17 cellular contexts compared by ENCODE assay signal in the genomic region with DNA sequence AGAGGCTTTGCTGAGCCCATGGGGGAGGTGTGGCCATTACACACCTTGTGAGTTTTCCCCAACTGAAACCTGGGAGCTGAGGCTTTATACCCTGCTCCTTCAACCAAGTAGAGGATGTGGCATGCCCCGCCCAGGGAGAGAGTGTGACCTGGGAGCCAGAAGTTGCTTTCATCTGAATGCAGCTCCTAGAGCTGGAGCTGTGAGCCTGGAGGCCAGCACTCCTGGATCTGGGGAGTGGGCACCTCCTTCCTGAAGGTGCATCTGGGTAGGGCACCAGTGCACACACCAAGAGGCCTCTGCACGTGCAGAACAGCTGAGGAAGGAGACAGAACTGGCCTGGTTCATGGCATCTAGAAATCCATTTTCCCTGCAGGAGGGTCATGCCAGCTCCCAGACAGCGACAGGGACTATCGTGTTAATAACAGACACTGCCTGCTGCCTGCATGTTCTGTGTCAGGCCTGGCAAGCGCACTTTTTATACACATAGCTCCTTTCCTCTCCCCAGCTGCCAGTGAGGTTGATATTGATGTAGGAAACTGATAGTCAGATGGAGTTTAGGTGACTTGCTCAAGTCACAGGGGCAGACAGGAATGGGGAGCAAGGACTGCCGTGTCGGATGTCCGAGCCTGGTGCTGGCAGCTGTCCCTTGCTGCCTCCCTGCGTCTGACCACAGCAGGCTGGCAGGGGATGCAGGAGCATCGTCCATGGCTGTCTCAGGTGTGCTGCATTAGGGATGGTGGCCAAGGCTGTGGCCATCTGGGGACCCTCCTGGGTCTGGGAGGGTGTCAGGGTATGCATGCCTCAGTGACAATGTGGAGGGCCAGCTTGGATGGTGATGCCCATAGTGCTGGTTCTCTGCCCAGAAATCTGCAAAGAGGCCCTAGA.
DNase-seq lines count a peak whose midpoint lies in the region; ATAC-seq and TF ChIP-seq lines count a peak whose summit lies in the region.
"Had no signal": no experiment of that assay in that cellular context is flagged by ENCODE, and none has a peak within 500 bp of the region (broad histone marks: within the 10 kb centered on the region; RNA-seq: fewer than 3 reads in every experiment).

No MANE protein-coding gene starts in this region.

- TF ChIP-seq POLR2A in vagina (IDR thresholded peaks at IDR 0.05): no peak

- no peaks in the 10 kb centered on the region for H3K4me1 Mint-ChIP-seq in activated CD4-positive, alpha-beta T cell treated with anti-CD3 and anti-CD28 coated beads for 36 hours
- H3K4me1 Mint-ChIP-seq: CD14-positive monocyte had no signal

- H3K79me2 ChIP-seq in osteoblast (ENCODE audit: insufficient read depth, low read length): no peaks in the 10 kb centered on the region

- no peaks in the 10 kb centered on the region for H3K9me3 Mint-ChIP-seq in activated CD4-positive, alpha-beta T cell treated with anti-CD3 and anti-CD28 coated beads for 36 hours (ENCODE audit: low read depth)

- H3K4me3 ChIP-seq in coronary artery (no peak overlapping the region), osteoblast (ENCODE audit: insufficient read depth, low read length) (no peak overlapping the region), vagina (no peak overlapping the region)
- H3K4me3 ChIP-seq: A549, BLaER1, HAP-1 had no signal

- CTCF ChIA-PET in activated CD4-positive, alpha-beta T cell treated with anti-CD3 and anti-CD28 coated beads for 36 hours (lab: Charles Lee): interaction anchor here (0.5 kb wide), 1 partner anchor 115 kb away, joined by 3 read pairs; no protein-coding TSS in a partner anchor

- H3K4me1 ChIP-seq in osteoblast (ENCODE audit: insufficient read depth, low read length): peaks cover 19% of the 10 kb centered on the region
- H3K4me1 ChIP-seq in vagina: peaks cover 12% of the 10 kb centered on the region
- H3K4me1 ChIP-seq: A549, BLaER1, HAP-1 had no signal

- intact Hi-C loops in vagina (cut with DNase I): no loop called here
- intact Hi-C loops in activated CD4-positive, alpha-beta T cell treated with anti-CD3 and anti-CD28 coated beads for 36 hours (cut with DNase I, micrococcal nuclease): no loop called here

- H3K27ac ChIP-seq in coronary artery (no peak overlapping the region), osteoblast (ENCODE audit: low read depth, low read length) (no peak overlapping the region), vagina (no peak overlapping the region)
- H3K27ac ChIP-seq: 22Rv1, A549, BLaER1, HL-60 had no signal

- POLR2A ChIA-PET in activated CD4-positive, alpha-beta T cell treated with anti-CD3 and anti-CD28 coated beads for 36 hours (lab: Charles Lee): interaction anchor here (0.6 kb wide), 1 partner anchor 57 kb away, joined by 3 read pairs; no protein-coding TSS in a partner anchor

- H2AFZ ChIP-seq in osteoblast (ENCODE audit: low read length): no peak overlapping the region

- H3K27me3 ChIP-seq in osteoblast (ENCODE audit: insufficient read depth, low read length) (no peaks in the 10 kb centered on the region), vagina (no peaks in the 10 kb centered on the region)
- H3K27me3 ChIP-seq: BLaER1 had no signal

- H3K4me2 ChIP-seq in osteoblast (ENCODE audit: insufficient read depth, low read length): no peak overlapping the region
- H3K4me2 ChIP-seq: A549, BLaER1 had no signal

- DNase-seq in coronary artery (ENCODE audit: low spot score): peak; percentile 61
- peak; percentile 33 for DNase-seq in islet precursor cell
- peak; percentile 65 for DNase-seq in osteoblast (ENCODE audit: insufficient read length, low spot score, missing footprints)
- DNase-seq in vagina (ENCODE audit: extremely low spot score in 2 of 2): peak; percentile 56 to 93
- no peak for DNase-seq in activated CD4-positive, alpha-beta T cell treated with anti-CD3 and anti-CD28 coated beads for 36 hours
- DNase-seq in AG08395 (ENCODE audit: low spot score): no peak
- DNase-seq: CD4-positive, alpha-beta memory T cell; DMS153; DMS79; GF-D8 had no signal

- H4K20me1 ChIP-seq in osteoblast (ENCODE audit: insufficient read depth, low read length): no peaks in the 10 kb centered on the region
- H4K20me1 ChIP-seq: BLaER1 had no signal

- no peaks in the 10 kb centered on the region for H3K36me3 ChIP-seq in osteoblast (ENCODE audit: insufficient read depth, low read length)
- no peaks in the 10 kb centered on the region for H3K36me3 ChIP-seq in vagina
- H3K36me3 ChIP-seq: BLaER1, HAP-1 had no signal

- no peak overlapping the region for H3K4me3 Mint-ChIP-seq in activated CD4-positive, alpha-beta T cell treated with anti-CD3 and anti-CD28 coated beads for 36 hours
- H3K4me3 Mint-ChIP-seq: CD14-positive monocyte; CD4-positive, alpha-beta memory T cell had no signal

- H3K27ac Mint-ChIP-seq in activated CD4-positive, alpha-beta T cell treated with anti-CD3 and anti-CD28 coated beads for 36 hours: no peak overlapping the region
- H3K27ac Mint-ChIP-seq: CD14-positive monocyte had no signal

- no peaks in the 10 kb centered on the region for H3K9me3 ChIP-seq in osteoblast (ENCODE audit: low read depth, low read length)
- no peaks in the 10 kb centered on the region for H3K9me3 ChIP-seq in vagina
- H3K9me3 ChIP-seq: A549, BLaER1, HAP-1 had no signal

- no peaks in the 10 kb centered on the region for H3K27me3 Mint-ChIP-seq in activated CD4-positive, alpha-beta T cell treated with anti-CD3 and anti-CD28 coated beads for 36 hours
- H3K27me3 Mint-ChIP-seq: CD4-positive, alpha-beta memory T cell had no signal

- H3K36me3 Mint-ChIP-seq in activated CD4-positive, alpha-beta T cell treated with anti-CD3 and anti-CD28 coated beads for 36 hours (ENCODE audit: low read depth): no peaks in the 10 kb centered on the region
- H3K36me3 Mint-ChIP-seq: CD14-positive monocyte; CD4-positive, alpha-beta memory T cell had no signal

- TF ChIP-seq CTCF in coronary artery (IDR thresholded peaks at IDR 0.05) (no peak), osteoblast (IDR thresholded peaks at IDR 0.05; ENCODE audit: extremely low read depth, low read depth, low read length) (no peak), vagina (IDR thresholded peaks at IDR 0.05) (no peak)

- no peak for ATAC-seq in activated CD4-positive, alpha-beta T cell treated with anti-CD3 and anti-CD28 coated beads for 36 hours
- ATAC-seq in GM18498 (IDR thresholded peaks at IDR 0.05; ENCODE audit: unreplicated experiment): no peak
- ATAC-seq: A549 had no signal

Comparison
In these comparisons a context has a peak if more than half of its experiments do, and no peak if none do; other contexts are left out.
1. DNase-seq: peak in coronary artery (single experiment), islet precursor cell (single experiment), osteoblast (single experiment) and vagina (2 of 2); none in activated CD4-positive, alpha-beta T cell treated with anti-CD3 and anti-CD28 coated beads for 36 hours (single experiment) and AG08395 (single experiment).